8 cellular contexts compared by ENCODE assay signal in the genomic region with DNA sequence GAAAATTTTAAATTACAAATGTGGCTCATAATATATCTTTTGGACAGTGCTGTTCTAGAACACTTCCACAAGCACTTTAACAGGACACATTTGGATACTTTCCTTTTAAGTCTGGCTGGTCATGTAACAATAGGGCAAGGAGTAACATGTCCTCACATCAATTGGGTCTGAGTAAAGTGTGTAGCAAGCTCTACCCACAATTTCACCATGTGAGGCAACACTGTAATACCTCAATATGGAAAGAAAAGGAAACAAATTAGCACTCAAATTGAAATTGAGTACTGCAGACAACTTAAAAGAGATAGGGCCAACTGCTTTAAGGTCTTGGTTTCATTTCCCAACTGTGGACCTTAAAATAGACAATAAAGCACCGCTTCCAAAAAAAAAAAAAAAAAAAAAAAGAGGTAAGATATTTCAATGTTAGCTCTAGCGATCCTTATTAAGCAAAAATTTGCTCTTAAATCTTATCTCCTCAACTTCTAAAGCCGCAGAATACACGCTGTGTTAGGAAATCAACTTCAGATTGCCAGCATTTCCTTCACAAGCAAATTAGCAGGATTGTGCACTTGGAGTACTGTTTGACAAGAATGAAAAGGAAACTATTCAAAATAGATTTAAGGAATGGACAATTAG. TPM values are rescaled to one million over a fixed set of nuclear protein-coding genes. Genes with fewer than 3 reads are reported as not detected.
DNase-seq lines count a peak whose midpoint lies in the region; ATAC-seq and TF ChIP-seq lines count a peak whose summit lies in the region.

No MANE protein-coding gene starts in this region.

- H3K4me3 ChIP-seq in AG09309 (ENCODE audit: control insufficient read depth, low read depth, low read length) (peak overlapping the region; percentile 67), SJSA1 (peak overlapping the region; percentile 73)

- DNase-seq in AG09309 (ENCODE audit: low read depth) = peak; percentile 23
- DNase-seq in SJSA1 (ENCODE audit: low read depth in 1 of 2, low spot score in 2 of 2) = peak in 1 of 2 experiments; percentile 7
- peak; percentile 68 for DNase-seq in fibroblast of gingiva (ENCODE audit: low read depth)
- DNase-seq in renal cortical epithelial cell (ENCODE audit: low read depth) = peak; percentile 69
- DNase-seq in NCI-H2196 treated with DMSO at 0.1 percent for 48 hours (lab: John Stamatoyannopoulos, UW; ENCODE audit: unreplicated experiment) = no peak
- DNase-seq in GOT3 (lab: John Stamatoyannopoulos, UW) = no peak
- no peak for DNase-seq in OCI-M2 (lab: John Stamatoyannopoulos, UW; ENCODE audit: unreplicated experiment)

- no peaks in the 10 kb centered on the region for H3K9me3 ChIP-seq in SJSA1 (replicated peaks)

- peak; percentile 24 for ATAC-seq in GM19351 (IDR thresholded peaks at IDR 0.05; ENCODE audit: unreplicated experiment)

- TF ChIP-seq CTCF in AG09309 (IDR thresholded peaks at IDR 0.05; ENCODE audit: control insufficient read depth, insufficient read depth, low read depth, low read length, missing control alignments) = no peak

- peaks cover 3% of the 10 kb centered on the region; the same call in 1 of the 2 replicates for H3K4me1 ChIP-seq in SJSA1 (replicated peaks)

- H3K27ac ChIP-seq in SJSA1 = no peak overlapping the region

- no peaks in the 10 kb centered on the region for H3K36me3 ChIP-seq in SJSA1

- H3K27me3 ChIP-seq in SJSA1 (replicated peaks) = no peaks in the 10 kb centered on the region

RNA-seq across cellular contexts. Expression of a gene that starts 1.7 kb away (rescaled TPM):
- total RNA-seq in SJSA1 (2014; rRNA removed; shearing (Covaris generic)) = 15.8 and 25.2 TPM in 2 replicates
- total RNA-seq in renal cortical epithelial cell = 178 and 202 TPM in 2 replicates

Comparison
In these comparisons a context has a peak if more than half of its experiments do, and no peak if none do; other contexts are left out.
1. DNase-seq: peak in AG09309 (single experiment), fibroblast of gingiva (single experiment) and renal cortical epithelial cell (single experiment); none in NCI-H2196 treated with DMSO at 0.1 percent for 48 hours (single experiment), GOT3 (single experiment) and OCI-M2 (single experiment).